8 cellular contexts compared by ENCODE assay signal in the genomic region with DNA sequence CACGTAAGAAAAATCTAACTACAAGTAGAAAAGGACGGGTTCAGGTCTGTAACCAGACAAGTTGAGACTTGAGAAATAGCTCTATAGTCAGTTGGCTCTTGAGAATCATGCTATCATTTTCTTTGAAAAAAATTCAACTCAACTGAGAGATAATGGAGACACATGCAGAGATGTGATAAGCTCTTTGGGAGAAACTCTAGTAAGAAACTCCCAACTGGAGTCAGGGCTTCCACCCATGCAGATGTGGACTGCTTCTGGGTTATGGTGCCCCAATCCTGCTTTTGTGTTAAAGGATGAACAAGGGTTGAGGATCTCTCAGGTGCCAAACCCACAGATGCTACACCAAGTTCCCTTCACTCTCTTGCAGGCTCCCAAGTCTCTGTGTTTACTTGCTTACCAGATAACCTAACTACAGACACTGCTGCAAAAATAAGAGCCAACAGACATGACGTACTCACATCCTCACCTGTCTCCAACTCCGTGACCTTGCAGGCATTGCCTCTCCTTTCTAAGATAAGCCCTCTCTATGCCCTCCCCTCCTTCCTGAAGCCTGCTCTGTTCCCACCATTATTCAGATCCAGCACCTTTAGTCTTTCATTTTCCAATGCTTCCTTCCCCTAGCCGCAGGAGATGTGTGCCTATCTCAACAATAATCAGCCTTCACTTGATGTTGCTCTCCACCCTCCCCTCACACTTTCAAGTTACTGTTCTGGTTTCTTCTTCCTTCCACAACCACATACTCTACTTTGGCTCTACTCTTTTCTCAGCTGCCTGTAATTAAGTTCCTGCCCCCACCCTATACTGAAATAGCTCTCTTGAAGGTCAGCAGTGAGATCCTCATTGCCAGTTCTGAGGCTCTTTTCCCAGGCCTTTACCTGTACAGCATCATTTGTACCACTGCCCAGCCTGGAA.
DNase-seq lines count a peak whose midpoint lies in the region; ATAC-seq and TF ChIP-seq lines count a peak whose summit lies in the region.

No MANE protein-coding gene starts in this region.

- peak; percentile 51 to 72 (median 58) for DNase-seq in effector memory CD8-positive, alpha-beta T cell
- no peak for DNase-seq in NCI-H510A treated with DMSO at 0.1 percent for 48 hours (lab: John Stamatoyannopoulos, UW)
- DNase-seq in KG1 (lab: John Stamatoyannopoulos, UW): no peak
- DNase-seq in GM19238 (ENCODE audit: insufficient read length, low spot score): no peak
- no peak for DNase-seq in ovary

- TF ChIP-seq CTCF in ovary (IDR thresholded peaks at IDR 0.05): no peak

- no peaks in the 10 kb centered on the region for H3K27me3 ChIP-seq in ovary

- H3K4me1 ChIP-seq in ovary (ENCODE audit: insufficient read depth): peaks cover 5% of the 10 kb centered on the region

- no peak overlapping the region for H3K4me3 ChIP-seq in ovary

- ATAC-seq in GM18499 (IDR thresholded peaks at IDR 0.05; ENCODE audit: insufficient read depth, unreplicated experiment): peak; percentile 25
- peak; percentile 61 for ATAC-seq in GM21390 (IDR thresholded peaks at IDR 0.05; ENCODE audit: unreplicated experiment)
- peak; percentile 45 for ATAC-seq in HG03520 (IDR thresholded peaks at IDR 0.05; ENCODE audit: unreplicated experiment)
- ATAC-seq in effector memory CD8-positive, alpha-beta T cell (replicated peaks): peak; percentile 78

- no peaks in the 10 kb centered on the region for H3K36me3 ChIP-seq in ovary

- intact Hi-C loops in ovary (cut with DNase I): no loop called here

- H3K9me3 Mint-ChIP-seq in effector memory CD8-positive, alpha-beta T cell: no peaks in the 10 kb centered on the region

- H3K27ac Mint-ChIP-seq in effector memory CD8-positive, alpha-beta T cell: peak overlapping the region; percentile 93 to 96

- peaks cover 24% of the 10 kb centered on the region for H3K36me3 Mint-ChIP-seq in effector memory CD8-positive, alpha-beta T cell (ENCODE audit: insufficient read depth)

- TF ChIP-seq EP300 in ovary (IDR thresholded peaks at IDR 0.05): no peak

- peaks cover 67 to 69% of the 10 kb centered on the region in 2 donors for H3K4me1 Mint-ChIP-seq in effector memory CD8-positive, alpha-beta T cell (ENCODE audit: low read depth in 2 of 2)

- WGBS in ovary, 3 donors: 95 to 97% (median 95%) methylated on average over 5 of the region's 5 CpGs

- no peaks in the 10 kb centered on the region for H3K27me3 Mint-ChIP-seq in effector memory CD8-positive, alpha-beta T cell

- H3K27ac ChIP-seq in ovary: no peak overlapping the region

- no peaks in the 10 kb centered on the region for H3K9me3 ChIP-seq in ovary

- peak overlapping the region; percentile 52 to 72 for H3K4me3 Mint-ChIP-seq in effector memory CD8-positive, alpha-beta T cell

- TF ChIP-seq POLR2A in ovary (IDR thresholded peaks at IDR 0.05): no peak

Comparison
In these comparisons a context has a peak if more than half of its experiments do, and no peak if none do; other contexts are left out.
1. ATAC-seq: peak in every context shown above with its lines; median percentile 78 in effector memory CD8-positive, alpha-beta T cell; 61 in GM21390; 45 in HG03520; 25 in GM18499.
2. DNase-seq: peak in effector memory CD8-positive, alpha-beta T cell (3 of 3); none in NCI-H510A treated with DMSO at 0.1 percent for 48 hours (single experiment), KG1 (single experiment), GM19238 (single experiment) and ovary (0 of 5).